In genomic region chr2:37847792-37848191, GRCh38 we compare ENCODE assay signal across 25 cellular contexts.
DNase-seq lines count a peak whose midpoint lies in the region; ATAC-seq, FAIRE-seq and TF ChIP-seq lines count a peak whose summit lies in the region.
"Had no signal": no experiment of that assay in that cellular context is flagged by ENCODE, and none has a peak within 500 bp of the region (broad histone marks: within the 10 kb centered on the region; RNA-seq: fewer than 3 reads in every experiment).

No MANE protein-coding gene starts in this region.

- H3K36me3 ChIP-seq in H7 (replicated peaks; ENCODE audit: control insufficient read depth, insufficient read depth, low read length) (no peaks in the 10 kb centered on the region), Loucy (ENCODE audit: insufficient read depth, low read length) (no peaks in the 10 kb centered on the region), H1 (ENCODE audit: control insufficient read depth in 2 of 4, insufficient read depth in 4 of 4, low read length in 3 of 4) (no peaks in the 10 kb centered on the region)
- H3K36me3 ChIP-seq: Peyer's patch had no signal

- WGBS in H1 (ENCODE audit: extremely low coverage in 1 of 2, insufficient coverage in 1 of 2, insufficient read length in 1 of 2, insufficient replicate concordance in 2 of 2, low coverage in 1 of 2, low lambda C conversion rate in 2 of 2, missing lambda C conversion rate in 1 of 2), 2 experiments = 96% methylated on average over 5 of the region's 5 CpGs; no CpG with 5 or more reads in 1 of the 2 experiments

- H3K23ac ChIP-seq in H1 (ENCODE audit: insufficient read length) = no peak overlapping the region

- H3K27ac ChIP-seq in H1 (ENCODE audit: low read depth, low read length) = no peak overlapping the region
- H3K27ac ChIP-seq: Peyer's patch, SK-N-MC had no signal

- H3K79me2 ChIP-seq in Loucy (ENCODE audit: insufficient read depth, low read length) (no peaks in the 10 kb centered on the region), H1 (ENCODE audit: control insufficient read depth in 1 of 2, insufficient read depth in 2 of 2, low read length in 2 of 2) (no peaks in the 10 kb centered on the region)

- no peak overlapping the region for H3K18ac ChIP-seq in H1 (ENCODE audit: extremely low read depth, low read length)

- no peak overlapping the region for H3K4ac ChIP-seq in H1 (replicated peaks; ENCODE audit: insufficient read length, low read depth, low read length)

- peaks cover 7% of the 10 kb centered on the region; the same call in 1 of the 2 replicates for H3F3A ChIP-seq in Loucy (ENCODE audit: low read depth)

- no peak overlapping the region for H2BK15ac ChIP-seq in H1 (ENCODE audit: low read length)

- FAIRE-seq in H1 (lab: Jason Lieb, UNC) = no peak
- FAIRE-seq: GM12892 had no signal

- 0 out of 2 replicates have a peak, but pooled peaks have one; percentile 11 for TF ChIP-seq CTCF in Loucy (conservative IDR thresholded peaks at IDR 0.05; ENCODE audit: low read length)
- TF ChIP-seq CTCF in H1 (IDR thresholded peaks at IDR 0.05; ENCODE audit: control extremely low read depth in 1 of 3, insufficient read depth in 1 of 3, low read depth in 1 of 3, low read length in 3 of 3) = no peak

- no peak overlapping the region for H3K14ac ChIP-seq in H1 (ENCODE audit: insufficient read length)

- no peak for TF ChIP-seq EP300 in H1 (IDR thresholded peaks at IDR 0.05; ENCODE audit: borderline replicate concordance in 1 of 2, low read depth in 2 of 2, low read length in 2 of 2)

- no peak overlapping the region for H3K56ac ChIP-seq in H1 (replicated peaks; ENCODE audit: insufficient read length, low read depth, low read length)

- H3K4me1 ChIP-seq in Loucy (ENCODE audit: insufficient read depth, low read length, poor library complexity, severe bottlenecking) = peaks cover 26% of the 10 kb centered on the region
- 0 out of 7 replicates have a peak, but pooled peaks cover 0 to 2% (median 0%) of the 10 kb centered on the region in 4 experiments for H3K4me1 ChIP-seq in H1 (replicated peaks in 1 of 4; ENCODE audit: control insufficient read depth in 3 of 4, insufficient read depth in 4 of 4, low read length in 3 of 4)
- H3K4me1 ChIP-seq: Peyer's patch had no signal

- no peak overlapping the region for H2BK12ac ChIP-seq in H1 (ENCODE audit: low read depth, low read length)

- peak; percentile 12 to 20; a peak in 1 of 4 replicates for TF ChIP-seq RAD21 in H1 (IDR thresholded peaks at IDR 0.05 in 1 of 2, conservative IDR thresholded peaks at IDR 0.05 in 1 of 2; ENCODE audit: low read depth in 2 of 2, low read length in 2 of 2)

- H2AFZ ChIP-seq in Loucy (ENCODE audit: low read length) (no peak overlapping the region), H1 (ENCODE audit: low read length) (no peak overlapping the region)

- TF ChIP-seq POLR2A in H1 (IDR thresholded peaks at IDR 0.05; ENCODE audit: control extremely low read depth in 1 of 2, low read depth in 2 of 2, low read length in 2 of 2) = no peak

- H4K20me1 ChIP-seq in Loucy (ENCODE audit: insufficient read depth, low read length, poor library complexity, severe bottlenecking) (no peaks in the 10 kb centered on the region), H1 (replicated peaks in 1 of 2; ENCODE audit: control insufficient read depth in 1 of 2, insufficient read depth in 2 of 2, low read length in 2 of 2) (no peaks in the 10 kb centered on the region)

- H4K5ac ChIP-seq in H1 (ENCODE audit: insufficient read length, low read depth, low read length) = no peak overlapping the region

- POLR2A ChIA-PET in H1 (lab: Charles Lee; ENCODE audit: partially characterized antibody) = no interaction called here

- no peak overlapping the region for H4K8ac ChIP-seq in H1 (ENCODE audit: extremely low read depth, insufficient read depth, low read length)

- H3K9ac ChIP-seq in Loucy (ENCODE audit: low read depth, low read length, poor library complexity, severe bottlenecking) = no peak overlapping the region
- H3K9ac ChIP-seq in H1 (replicated peaks in 1 of 4; ENCODE audit: extremely low read depth in 1 of 4, low read depth in 3 of 4, low read length in 3 of 4) = no peak overlapping the region

- no peaks in the 10 kb centered on the region for H3K9me2 ChIP-seq in Loucy (replicated peaks; ENCODE audit: low read depth, low read length)

- H3K4me2 ChIP-seq in Loucy (ENCODE audit: low read depth, low read length, poor library complexity, severe bottlenecking) (no peak overlapping the region), H1 (ENCODE audit: insufficient read depth in 1 of 2, low read depth in 2 of 2, low read length in 2 of 2) (no peak overlapping the region)

- CTCF ChIA-PET in H1 (lab: Charles Lee; ENCODE audit: partially characterized antibody) = interaction anchor here (0.7 to 1.7 kb wide), 5 partner anchors 18 to 451 kb away, joined by 3 to 9 read pairs (median 5); no protein-coding TSS in a partner anchor

- no peak overlapping the region for H4K91ac ChIP-seq in H1 (replicated peaks; ENCODE audit: insufficient read length, low read length)

- H3K9me3 ChIP-seq in Loucy (ENCODE audit: insufficient read depth, low read depth, low read length) (no peaks in the 10 kb centered on the region), H1 (ENCODE audit: insufficient read depth in 2 of 2, low read depth in 1 of 2, low read length in 1 of 2) (no peaks in the 10 kb centered on the region)
- H3K9me3 ChIP-seq: Peyer's patch had no signal

- no peak overlapping the region for H2BK120ac ChIP-seq in H1 (replicated peaks; ENCODE audit: low read depth, low read length)

- DNase-seq in H7 (peak; percentile 23), H1 (ENCODE audit: low read depth in 1 of 2, low spot score in 2 of 2) (no peak), iPS-NIHi7 (ENCODE audit: extremely low spot score) (peak; percentile 19), NOMO-1 treated with dmso at 0.1 percent for 144 hours (lab: John Stamatoyannopoulos, UW; ENCODE audit: unreplicated experiment) (no peak)
- DNase-seq: CD8-positive, alpha-beta memory T cell; DMS 273 treated with DMSO at 0.1 percent for 48 hours; DMS79; EL; GF-D8; GOT3; KBM-7; MM.1S; NCI-H2029 treated with DMSO at 0.1 percent for 48 hours; NCI-H2227 treated with DMSO at 0.1 percent for 48 hours; NCI-H526 treated with DMSO at 0.1 percent for 48 hours; Peyer's patch; SIG-M5; SW 1271; T-helper 17 cell had no signal

- no peak overlapping the region for H2AK5ac ChIP-seq in H1 (ENCODE audit: low read depth, low read length)

- H3K79me1 ChIP-seq in H1 (ENCODE audit: low read depth, low read length) = no peaks in the 10 kb centered on the region

- no peak overlapping the region for H3K4me3 ChIP-seq in H7 (ENCODE audit: insufficient read depth, low read depth, low read length)
- H3K4me3 ChIP-seq in Loucy (ENCODE audit: low read length, poor library complexity, severe bottlenecking) = no peak overlapping the region
- no peak overlapping the region for H3K4me3 ChIP-seq in H1 (ENCODE audit: extremely low read depth in 1 of 4, insufficient read depth in 2 of 4, low read depth in 3 of 4, low read length in 4 of 4)
- H3K4me3 ChIP-seq: Peyer's patch, SK-N-MC had no signal

- no peak for ATAC-seq in GM19351 (IDR thresholded peaks at IDR 0.05; ENCODE audit: unreplicated experiment)
- ATAC-seq in GM19452 (IDR thresholded peaks at IDR 0.05; ENCODE audit: unreplicated experiment) = no peak
- ATAC-seq: HCT116, T-helper 17 cell had no signal

- no peak overlapping the region for H2BK5ac ChIP-seq in H1 (ENCODE audit: low read depth, low read length)

- H3K27me3 ChIP-seq in H7 (ENCODE audit: control insufficient read depth, insufficient read depth, low read length) (no peaks in the 10 kb centered on the region), Loucy (ENCODE audit: insufficient read depth, low read length, poor library complexity, severe bottlenecking) (no peaks in the 10 kb centered on the region), H1 (replicated peaks in 1 of 4; ENCODE audit: control insufficient read depth in 3 of 4, extremely low read depth in 1 of 4, insufficient read depth in 3 of 4, low read length in 3 of 4) (no peaks in the 10 kb centered on the region)
- H3K27me3 ChIP-seq: Peyer's patch had no signal

- no peaks in the 10 kb centered on the region; the same call in 1 of the 2 replicates for H3K23me2 ChIP-seq in H1 (ENCODE audit: low read depth, low read length)

- H2BK20ac ChIP-seq in H1 (ENCODE audit: low read length) = no peak overlapping the region

TF ChIP-seq in H1, 55 proteins besides CTCF, POLR2A, EP300 and RAD21:
- no peak for TF ChIP-seq SIX5 (IDR thresholded peaks at IDR 0.05; ENCODE audit: low read depth, low read length)
- TF ChIP-seq NANOG (IDR thresholded peaks at IDR 0.05; ENCODE audit: insufficient read depth, low read depth, low read length, poor library complexity, severe bottlenecking) = no peak
- TF ChIP-seq CHD1 (IDR thresholded peaks at IDR 0.05; ENCODE audit: low read depth, low read length) = no peak
- no peak for TF ChIP-seq SP4 (IDR thresholded peaks at IDR 0.05; ENCODE audit: low read length)
- TF ChIP-seq EZH2 (IDR thresholded peaks at IDR 0.05; ENCODE audit: low read depth, low read length, severe bottlenecking) = no peak
- TF ChIP-seq SP1 (IDR thresholded peaks at IDR 0.05; ENCODE audit: low read depth, low read length) = no peak

Comparison
In these comparisons a context has a peak if more than half of its experiments do, and no peak if none do; other contexts are left out.
1. DNase-seq: peak in H7 (single experiment) and iPS-NIHi7 (single experiment); none in H1 (0 of 2) and NOMO-1 treated with dmso at 0.1 percent for 144 hours (single experiment).